In the genomic region with DNA sequence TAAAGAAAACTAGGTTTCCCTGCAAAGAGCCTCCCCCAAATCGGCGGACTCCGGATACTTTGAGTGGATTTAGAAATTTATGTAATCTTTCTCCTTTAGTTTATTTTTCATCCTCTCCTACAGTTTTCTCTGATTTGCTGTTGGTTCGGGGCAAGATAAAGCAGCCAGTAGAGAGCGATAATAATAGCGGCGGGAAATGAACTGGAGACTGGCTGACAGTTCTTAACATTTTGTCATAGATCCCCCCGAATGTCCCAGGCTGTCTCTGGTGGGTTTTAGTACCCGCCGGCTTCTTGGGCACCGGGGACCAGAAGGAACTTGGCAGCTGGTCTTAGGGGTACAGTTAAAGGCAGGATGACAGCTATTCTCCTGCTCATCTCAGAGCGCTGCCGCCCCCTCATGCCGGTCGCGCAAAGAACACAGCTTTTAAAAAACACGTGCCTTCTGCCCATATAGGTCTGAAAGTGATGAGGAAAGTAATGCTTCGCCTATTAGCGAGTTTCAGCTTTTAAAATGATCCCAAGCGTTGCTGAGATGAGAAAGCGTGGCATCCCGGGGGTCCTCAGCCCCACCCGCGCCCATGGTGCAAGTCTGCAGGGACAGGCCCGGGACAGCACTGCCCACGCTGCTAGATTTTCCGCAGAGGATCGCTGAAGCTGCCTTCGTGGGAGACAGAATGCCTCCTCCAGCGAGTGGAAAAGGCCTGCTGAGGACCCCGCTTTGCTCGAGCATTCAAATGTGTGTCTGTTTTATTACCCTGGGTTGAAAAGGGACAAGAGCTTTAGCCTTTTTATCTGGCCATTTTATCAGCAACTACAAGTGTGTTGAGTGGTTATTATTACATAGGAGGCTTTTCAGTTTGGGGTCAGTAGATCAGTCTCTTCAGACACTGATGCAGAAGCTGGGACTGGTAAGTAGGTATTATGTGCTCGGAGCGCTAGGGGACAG, we compare ENCODE assay signal across 1 cellular context.
TF ChIP-seq lines count a peak whose summit lies in the region.

No MANE protein-coding gene starts in this region.

TF ChIP-seq in SK-N-SH treated with all-trans-retinoic acid at 6 μM for 48 hours, 23 proteins besides CTCF, POLR2A, EP300 and RAD21 (continued from another document):
- TF ChIP-seq, protein P1, sequence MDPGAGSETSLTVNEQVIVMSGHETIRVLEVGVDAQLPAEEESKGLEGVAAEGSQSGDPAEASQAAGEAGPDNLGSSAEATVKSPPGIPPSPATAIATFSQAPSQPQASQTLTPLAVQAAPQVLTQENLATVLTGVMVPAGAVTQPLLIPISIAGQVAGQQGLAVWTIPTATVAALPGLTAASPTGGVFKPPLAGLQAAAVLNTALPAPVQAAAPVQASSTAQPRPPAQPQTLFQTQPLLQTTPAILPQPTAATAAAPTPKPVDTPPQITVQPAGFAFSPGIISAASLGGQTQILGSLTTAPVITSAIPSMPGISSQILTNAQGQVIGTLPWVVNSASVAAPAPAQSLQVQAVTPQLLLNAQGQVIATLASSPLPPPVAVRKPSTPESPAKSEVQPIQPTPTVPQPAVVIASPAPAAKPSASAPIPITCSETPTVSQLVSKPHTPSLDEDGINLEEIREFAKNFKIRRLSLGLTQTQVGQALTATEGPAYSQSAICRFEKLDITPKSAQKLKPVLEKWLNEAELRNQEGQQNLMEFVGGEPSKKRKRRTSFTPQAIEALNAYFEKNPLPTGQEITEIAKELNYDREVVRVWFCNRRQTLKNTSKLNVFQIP (CRISPR knock-in tag; IDR thresholded peaks at IDR 0.05; ENCODE audit: borderline replicate concordance, low read depth), result no peak
